In genomic region chr2:42581257-42581656, GRCh38 we compare ENCODE assay signal across 25 cellular contexts. TPM values are rescaled to one million over a fixed set of nuclear protein-coding genes. Genes with fewer than 3 reads are reported as not detected.
DNase-seq lines count a peak whose midpoint lies in the region; ATAC-seq, FAIRE-seq and TF ChIP-seq lines count a peak whose summit lies in the region.
"Had no signal": no experiment of that assay in that cellular context is flagged by ENCODE, and none has a peak within 500 bp of the region (broad histone marks: within the 10 kb centered on the region; RNA-seq: fewer than 3 reads in every experiment).

No MANE protein-coding gene starts in this region.

- H3K4me2 ChIP-seq in HepG2 (ENCODE audit: low read depth, low read length) (no peak overlapping the region), K562 (ENCODE audit: insufficient read depth, low read length) (no peak overlapping the region)
- H3K4me2 ChIP-seq: A549; BLaER1 treated with 17β-estradiol and CSF1 and Interleukin-3, amounts not matched to agents 10 nM and 100 nM; GM23338 had no signal

- H2AFZ ChIP-seq in HepG2 (ENCODE audit: low read length): no peak overlapping the region
- H2AFZ ChIP-seq in K562 (ENCODE audit: low read depth, low read length): no peak overlapping the region
- H2AFZ ChIP-seq: GM23338 had no signal

- H4K20me1 ChIP-seq in HepG2 (ENCODE audit: insufficient read depth, low read length): no peaks in the 10 kb centered on the region; the same call in 1 of the 2 replicates
- no peaks in the 10 kb centered on the region for H4K20me1 ChIP-seq in K562 (replicated peaks; ENCODE audit: control insufficient read depth, insufficient read depth, low read length)

- FAIRE-seq in HepG2 (lab: Jason Lieb, UNC) (no peak), K562 (lab: Jason Lieb, UNC) (no peak)
- FAIRE-seq: A549, D721Med, GM12878, GM19239 had no signal

- H3K79me2 ChIP-seq in HepG2 (ENCODE audit: insufficient read depth, low read length): peaks cover 12% of the 10 kb centered on the region
- H3K79me2 ChIP-seq in K562 (ENCODE audit: control insufficient read depth, insufficient read depth, low read length): no peaks in the 10 kb centered on the region; the same call in 2 of the 3 replicates

- CTCF ChIA-PET in HepG2 (lab: Yijun Ruan, JAX; ENCODE audit: low intra/inter-chr PET ratio, low total read pairs) (no interaction called here), K562 (lab: Yijun Ruan, JAX; ENCODE audit: low intra/inter-chr PET ratio) (no interaction called here)

- TF ChIP-seq EP300 in HepG2 (IDR thresholded peaks at IDR 0.05; ENCODE audit: low read depth in 2 of 2, low read length in 2 of 2) (no peak), HepG2 (CRISPR knock-in tag; IDR thresholded peaks at IDR 0.05; ENCODE audit: borderline replicate concordance) (no peak), K562 (IDR thresholded peaks at IDR 0.05; ENCODE audit: low read length) (no peak), stomach (IDR thresholded peaks at IDR 0.05) (no peak)

- 96% methylated on average over 6 of the region's 6 CpGs for WGBS in HepG2 (ENCODE audit: low lambda C conversion rate)
- WGBS in right lobe of liver (ENCODE audit: insufficient coverage, low coverage, low lambda C conversion rate, missing lambda C conversion rate): 94% methylated on average over 6 of the region's 6 CpGs
- WGBS in K562 (ENCODE audit: insufficient coverage, low coverage, missing lambda C conversion rate): 91% methylated on average over 5 of the region's 6 CpGs
- 96 to 100% (median 98%) methylated on average over 5 to 6 of the region's 6 CpGs for WGBS in stomach, 5 donors

- H3K27me3 ChIP-seq in HepG2 (ENCODE audit: control insufficient read depth in 1 of 2, insufficient read depth in 2 of 2, low read length in 2 of 2): no peaks in the 10 kb centered on the region
- no peaks in the 10 kb centered on the region for H3K27me3 ChIP-seq in right lobe of liver
- no peaks in the 10 kb centered on the region for H3K27me3 ChIP-seq in K562 (ENCODE audit: control insufficient read depth in 2 of 2, insufficient read depth in 2 of 2, low read length in 2 of 2)
- H3K27me3 ChIP-seq in stomach: no peaks in the 10 kb centered on the region
- H3K27me3 ChIP-seq: BE2C; BLaER1 treated with 17β-estradiol and CSF1 and Interleukin-3, amounts not matched to agents 10 nM and 100 nM had no signal

- BruUV-seq in HepG2 (replicated peaks; lab: Mats Ljungman, UMichigan): no TSS peak
- no TSS peak for BruUV-seq in K562 (replicated peaks; lab: Mats Ljungman, UMichigan)

- no peaks in the 10 kb centered on the region for H3K9me1 ChIP-seq in K562 (ENCODE audit: control insufficient read depth, insufficient read depth, low read length)

- TF ChIP-seq CTCF in HepG2 (CRISPR knock-in tag; IDR thresholded peaks at IDR 0.05) (no peak), right lobe of liver (IDR thresholded peaks at IDR 0.05) (no peak), K562 (IDR thresholded peaks at IDR 0.05 in 2 of 3, conservative IDR thresholded peaks at IDR 0.05 in 1 of 3; ENCODE audit: insufficient read depth in 2 of 3, low read depth in 1 of 3, low read length in 3 of 3) (no peak), stomach (IDR thresholded peaks at IDR 0.05) (no peak)

- peaks cover 13% of the 10 kb centered on the region for H3K4me1 ChIP-seq in HepG2 (ENCODE audit: insufficient read depth, low read length)
- no peaks in the 10 kb centered on the region for H3K4me1 ChIP-seq in right lobe of liver
- H3K4me1 ChIP-seq in K562 (replicated peaks in 1 of 2; ENCODE audit: control insufficient read depth in 2 of 2, insufficient read depth in 2 of 2, low read length in 2 of 2): no peaks in the 10 kb centered on the region
- H3K4me1 ChIP-seq in stomach: peaks cover 0 to 20% (median 9%) of the 10 kb centered on the region in 4 donors
- H3K4me1 ChIP-seq: A549; BLaER1 treated with 17β-estradiol and CSF1 and Interleukin-3, amounts not matched to agents 10 nM and 100 nM had no signal

- H3K4me3 ChIP-seq in HepG2 (replicated peaks in 1 of 3; ENCODE audit: insufficient read depth in 1 of 3, low read depth in 2 of 3, low read length in 3 of 3) (no peak overlapping the region), right lobe of liver (no peak overlapping the region), K562 (no peak overlapping the region), stomach (no peak overlapping the region)
- H3K4me3 ChIP-seq: A549; BLaER1 treated with 17β-estradiol and CSF1 and Interleukin-3, amounts not matched to agents 10 nM and 100 nM; GM12878; GM23338 had no signal

- TF ChIP-seq POLR2A in HepG2 (IDR thresholded peaks at IDR 0.05; ENCODE audit: insufficient read depth in 1 of 2, low read depth in 2 of 2, low read length in 2 of 2) (no peak), right lobe of liver (IDR thresholded peaks at IDR 0.05) (no peak), K562 (conservative IDR thresholded peaks at IDR 0.05) (no peak), stomach (IDR thresholded peaks at IDR 0.05) (no peak)

- in situ Hi-C loops in HepG2 (cut with HindIII; ENCODE audit: extremely low pct_ligation_motif_present, low pct_unique_long_range_greater_than_20kb): no loop called here
- in situ Hi-C loops in K562 (cut with MboI): no loop called here

- H3K27ac ChIP-seq in HepG2 (ENCODE audit: extremely low read length, insufficient read depth, low read length) (no peak overlapping the region), right lobe of liver (no peak overlapping the region), K562 (ENCODE audit: extremely low read depth, low read depth, low read length) (no peak overlapping the region), stomach (no peak overlapping the region)
- H3K27ac ChIP-seq: A549; BLaER1 treated with 17β-estradiol and CSF1 and Interleukin-3, amounts not matched to agents 10 nM and 100 nM had no signal

- no peak overlapping the region for H3K9ac ChIP-seq in HepG2 (ENCODE audit: insufficient read depth, low read depth, low read length)
- H3K9ac ChIP-seq in K562 (ENCODE audit: insufficient read depth in 1 of 2, low read depth in 2 of 2, low read length in 2 of 2): no peak overlapping the region
- H3K9ac ChIP-seq: BLaER1 treated with 17β-estradiol and CSF1 and Interleukin-3, amounts not matched to agents 10 nM and 100 nM had no signal

- intact Hi-C loops in HepG2 (cut with micrococcal nuclease; ENCODE audit: unreplicated experiment): no loop called here
- intact Hi-C loops in right lobe of liver (cut with DNase I): no loop called here
- intact Hi-C loops in K562 (cut with micrococcal nuclease): no loop called here
- intact Hi-C loops in stomach (cut with DNase I; ENCODE audit: low total_unique reads): no loop called here

- TF ChIP-seq RAD21 in HepG2 (CRISPR knock-in tag; IDR thresholded peaks at IDR 0.05) (no peak), K562 (CRISPR knock-in tag; conservative IDR thresholded peaks at IDR 0.05 in 1 of 2, IDR thresholded peaks at IDR 0.05 in 1 of 2) (no peak)

- H3K9me3 ChIP-seq in HepG2 (ENCODE audit: low read length) (no peaks in the 10 kb centered on the region), right lobe of liver (no peaks in the 10 kb centered on the region), K562 (replicated peaks; ENCODE audit: control insufficient read depth, insufficient read depth, low read depth, low read length) (no peaks in the 10 kb centered on the region), stomach (no peaks in the 10 kb centered on the region)
- H3K9me3 ChIP-seq: A549, BE2C had no signal

- DNase-seq in HepG2 (ENCODE audit: low spot score) (no peak), right lobe of liver (no peak), K562 (ENCODE audit: extremely low read depth in 1 of 4, low spot score in 3 of 4) (no peak), stomach (peak; percentile 10), OCI-M2 (lab: John Stamatoyannopoulos, UW; ENCODE audit: unreplicated experiment) (no peak), NCI-H146 (lab: John Stamatoyannopoulos, UW) (no peak)
- DNase-seq: 8988T; ACHN; AML-193; BE2C; CD4-positive, alpha-beta T cell; CD8-positive, alpha-beta memory T cell; DMS 273 treated with DMSO at 0.1 percent for 48 hours; DMS79; EL; GDM1; H9; HFFc6 had no signal

- no peak for ATAC-seq in HepG2
- no peak for ATAC-seq in right lobe of liver
- no peak for ATAC-seq in K562
- ATAC-seq: A549, GM12878, GM23338, HCT116 had no signal

- POLR2A ChIA-PET in HepG2 (lab: Yijun Ruan, JAX) (no interaction called here), K562 (lab: Yijun Ruan, JAX) (interaction anchor here (0.7 to 1.1 kb wide), 2 partner anchors 9 to 33 kb away, joined by 3 read pairs; no protein-coding TSS in a partner anchor)

- H3K36me3 ChIP-seq in HepG2 (replicated peaks in 1 of 2; ENCODE audit: control insufficient read depth in 1 of 2, insufficient read depth in 2 of 2, low read length in 2 of 2) (peaks cover 26 to 54% of the 10 kb centered on the region in 2 experiments), right lobe of liver (peaks cover 0 to 6% (median 1%) of the 10 kb centered on the region in 4 donors), K562 (ENCODE audit: control insufficient read depth, insufficient read depth, low read length) (peaks cover 18% of the 10 kb centered on the region; the same call in 1 of the 3 replicates), stomach (peaks cover 9 to 66% (median 51%) of the 10 kb centered on the region in 4 donors)

RNA-seq across cellular contexts. Expression of gene MTA3, which starts 12.8 kb away (rescaled TPM):
- total RNA-seq in HepG2 (2016; rRNA removed; fragmentation: Illumina TruSeq; extraction: Trizol) (48.8 and 57.6 TPM in 2 replicates), right lobe of liver (10 to 100 TPM in 4 of 6 experiments, 1 to 10 TPM in 2; 6.3 to 13.0 (median 11.4) TPM), K562 (2014; rRNA removed) (12.4 and 15.8 TPM in 2 replicates), K562 (2014; rRNA removed; fragmentation: Illumina TruSeq; extraction: Trizol) (20.7 and 25.7 TPM in 2 replicates), K562 (2015; rRNA removed; fragmentation: Illumina TruSeq; extraction: Trizol) (17.8 and 20.7 TPM in 2 replicates), K562 (2021) (22.3 and 23.5 TPM in 2 replicates), stomach (100 to 1,000 TPM in 1 of 5 donors, 10 to 100 TPM in 4; 35.0 to 120 (median 59.3) TPM)
- total RNA-seq in HepG2 (2016; cell fraction: cytosol; rRNA removed; fragmentation: Illumina TruSeq; extraction: Trizol; ENCODE audit: low read depth): 39.9 and 45.9 TPM in 2 replicates
- 47.0 and 59.0 TPM in 2 replicates for total RNA-seq in HepG2 (2016; cell fraction: insoluble cytoplasmic fraction; rRNA removed; fragmentation: Illumina TruSeq; extraction: Trizol)
- 58.3 and 61.7 TPM in 2 replicates for total RNA-seq in HepG2 (2016; cell fraction: membrane; rRNA removed; fragmentation: Illumina TruSeq; extraction: Trizol)
- total RNA-seq in HepG2 (2016; cell fraction: nucleus; rRNA removed; fragmentation: Illumina TruSeq; extraction: Trizol): 43.8 and 50.9 TPM in 2 replicates
- polyA plus RNA-seq in HepG2 (2011; rRNA removed) (63.9 and 77.8 TPM in 2 replicates), K562 (2011; rRNA removed) (30.8 and 39.6 TPM in 2 replicates), K562 (2014; fragmentation: Illumina TruSeq; extraction: Trizol) (24.2 and 28.6 TPM in 2 replicates), K562 (2014; fragmentation: Nextera tagmentation; extraction: Ambion mirVana) (10 to 100 TPM; 17.0 to 26.3 TPM), K562 (2014; rRNA removed) (21.9 and 25.3 TPM in 2 replicates), stomach (10 to 100 TPM; 27.8 to 42.0 (median 34.8) TPM)
- polyA plus RNA-seq in HepG2 (2011; cell fraction: cytosol; rRNA removed): 54.2 and 69.3 TPM in 2 replicates
- polyA plus RNA-seq in HepG2 (2011; cell fraction: nucleus; rRNA removed): 41.4 and 43.8 TPM in 2 replicates
- 63.9 and 78.6 TPM in 2 replicates for polyA plus RNA-seq in HepG2 (2012)
- 42.6 and 42.8 TPM in 2 replicates for polyA plus RNA-seq in HepG2 (2016; cell fraction: cytosol; fragmentation: Illumina TruSeq; extraction: Trizol; ENCODE audit: low read depth)
- 97.1 and 99.3 TPM in 2 replicates for polyA plus RNA-seq in HepG2 (2016; cell fraction: insoluble cytoplasmic fraction; fragmentation: Illumina TruSeq; extraction: Trizol; ENCODE audit: low read depth)
- 64.5 and 75.8 TPM in 2 replicates for polyA plus RNA-seq in HepG2 (2016; cell fraction: membrane; fragmentation: Illumina TruSeq; extraction: Trizol; ENCODE audit: low read depth)
- polyA plus RNA-seq in HepG2 (2016; cell fraction: nucleus; fragmentation: Illumina TruSeq; extraction: Trizol; ENCODE audit: insufficient read depth, low read depth): 77.8 and 83.9 TPM in 2 replicates
- 12.5 and 38.7 TPM in 2 replicates for polyA minus RNA-seq in HepG2 (2011; rRNA and poly(A)+ RNA removed; ENCODE audit: low replicate concordance)
- polyA minus RNA-seq in HepG2 (2011; cell fraction: cytosol; rRNA and poly(A)+ RNA removed): 31.0 and 41.1 TPM in 2 replicates
- polyA minus RNA-seq in HepG2 (2011; cell fraction: nucleus; rRNA and poly(A)+ RNA removed): 85.1 and 103 TPM in 2 replicates
- 32.9 and 76.2 TPM in 2 replicates for total RNA-seq in K562 (2011; cell fraction: chromatin; rRNA removed; ENCODE audit: low replicate concordance)
- 11.2 and 11.8 TPM in 2 replicates for total RNA-seq in K562 (2011; cell fraction: nucleolus; rRNA removed)
- 23.8 and 40.7 TPM in 2 replicates for total RNA-seq in K562 (2011; cell fraction: nucleoplasm; rRNA removed)
- polyA plus RNA-seq in K562 (2011; cell fraction: cytosol; rRNA removed): 18.3 and 24.6 TPM in 2 replicates
- polyA plus RNA-seq in K562 (2011; cell fraction: nucleus; rRNA removed): 12.3 and 13.6 TPM in 2 replicates
- 21.7 and 24.0 TPM in 2 replicates for polyA plus RNA-seq in K562 (2012)
- polyA minus RNA-seq in K562 (2011; rRNA and poly(A)+ RNA removed): 34.1 and 36.6 TPM in 2 replicates
- 10.9 and 11.4 TPM in 2 replicates for polyA minus RNA-seq in K562 (2011; cell fraction: cytosol; rRNA and poly(A)+ RNA removed)
- 7.5 and 15.2 TPM in 2 replicates for polyA minus RNA-seq in K562 (2011; cell fraction: nucleus; rRNA and poly(A)+ RNA removed)

Comparison
In these comparisons a context has a peak if more than half of its experiments do, and no peak if none do; other contexts are left out.
1. Of the 241 proteins assayed by ChIP-seq in both HepG2 and K562: peak only in HepG2: none; only in K562: none; in both: ZNF121; in neither: 240.